In the genomic region with DNA sequence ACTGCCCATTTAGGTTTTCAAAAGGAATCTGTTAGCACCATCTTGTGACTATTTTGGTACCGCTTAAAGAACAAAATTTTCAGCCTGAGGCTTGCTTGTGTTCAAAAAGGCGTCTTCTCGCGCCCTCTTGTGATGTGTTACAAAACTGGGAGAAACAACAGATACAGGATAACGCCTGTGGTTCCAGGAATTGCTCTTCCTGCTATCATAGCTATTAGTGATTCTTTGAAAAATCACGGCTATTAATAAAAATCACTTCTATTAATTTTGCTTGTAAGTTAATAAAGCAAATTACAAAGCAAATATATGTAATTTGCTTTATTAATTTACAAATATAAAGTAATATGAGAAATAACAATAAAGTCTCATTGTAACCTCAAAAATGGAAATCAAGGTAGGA, we compare ENCODE assay signal across 8 cellular contexts.
DNase-seq lines count a peak whose midpoint lies in the region; ATAC-seq and TF ChIP-seq lines count a peak whose summit lies in the region.

No MANE protein-coding gene starts in this region.

- no peaks in the 10 kb centered on the region for H3K36me3 ChIP-seq in body of pancreas (replicated peaks in 1 of 2; ENCODE audit: insufficient read depth in 1 of 2, low read depth in 2 of 2)
- no peaks in the 10 kb centered on the region for H3K36me3 ChIP-seq in iPS DF 6.9 (ENCODE audit: control insufficient read depth, insufficient read depth, low read length)
- no peaks in the 10 kb centered on the region for H3K36me3 ChIP-seq in spleen

- ATAC-seq in HG03439 (IDR thresholded peaks at IDR 0.05; ENCODE audit: unreplicated experiment) (peak; percentile 57), body of pancreas (peak; percentile 96)

- no peaks in the 10 kb centered on the region for H3K9me3 Mint-ChIP-seq in activated CD4-positive, alpha-beta T cell treated with anti-CD3 and anti-CD28 coated beads, Interleukin-2, amount 10 ng/mL, durations not matched to agents 24 days and 14 days

- intact Hi-C loops in activated CD4-positive, alpha-beta T cell treated with anti-CD3 and anti-CD28 coated beads, Interleukin-2, amount 10 ng/mL, durations not matched to agents 24 days and 14 days (cut with micrococcal nuclease), result loop anchor here (10.0 kb wide), 1 partner anchor 271 kb away; no protein-coding TSS in a partner anchor
- intact Hi-C loops in body of pancreas (cut with DNase I) (no loop called here), spleen (cut with DNase I; ENCODE audit: low total_unique reads) (loop anchor here (5.0 kb wide), 1 partner anchor 279 kb away; no protein-coding TSS in a partner anchor)

- peaks cover 12% of the 10 kb centered on the region for H3K4me1 ChIP-seq in body of pancreas
- H3K4me1 ChIP-seq in iPS DF 6.9 (ENCODE audit: control insufficient read depth, insufficient read depth, low read length), result no peaks in the 10 kb centered on the region
- H3K4me1 ChIP-seq in spleen, result peaks cover 4 to 34% (median 13%) of the 10 kb centered on the region in 6 donors

- H3K27ac Mint-ChIP-seq in activated CD4-positive, alpha-beta T cell treated with anti-CD3 and anti-CD28 coated beads, Interleukin-2, amount 10 ng/mL, durations not matched to agents 24 days and 14 days, result no peak overlapping the region

- no peaks in the 10 kb centered on the region for H3K4me1 Mint-ChIP-seq in activated CD4-positive, alpha-beta T cell treated with anti-CD3 and anti-CD28 coated beads, Interleukin-2, amount 10 ng/mL, durations not matched to agents 24 days and 14 days

- H3K27me3 ChIP-seq in body of pancreas (no peaks in the 10 kb centered on the region), iPS DF 6.9 (ENCODE audit: control insufficient read depth, insufficient read depth, low read length) (no peaks in the 10 kb centered on the region), spleen (replicated peaks in 1 of 7) (peaks cover 0 to 9% (median 0%) of the 10 kb centered on the region in 7 donors)

- no peak overlapping the region for H3K4me3 Mint-ChIP-seq in activated CD4-positive, alpha-beta T cell treated with anti-CD3 and anti-CD28 coated beads, Interleukin-2, amount 10 ng/mL, durations not matched to agents 24 days and 14 days

- no peaks in the 10 kb centered on the region for H3K36me3 Mint-ChIP-seq in activated CD4-positive, alpha-beta T cell treated with anti-CD3 and anti-CD28 coated beads, Interleukin-2, amount 10 ng/mL, durations not matched to agents 24 days and 14 days (ENCODE audit: low read depth)

- H3K4me3 ChIP-seq in body of pancreas (no peak overlapping the region), iPS DF 6.9 (ENCODE audit: low read length) (no peak overlapping the region), spleen (no peak overlapping the region)

- H3K27ac ChIP-seq in body of pancreas (no peak overlapping the region), iPS DF 6.9 (ENCODE audit: low read length) (no peak overlapping the region), spleen (no peak overlapping the region)

- TF ChIP-seq CTCF in body of pancreas (IDR thresholded peaks at IDR 0.05) (peak; percentile 63 to 99 (median 97)), spleen (IDR thresholded peaks at IDR 0.05 in 8 of 11, conservative IDR thresholded peaks at IDR 0.05 in 3 of 11) (peak; percentile 43 to 92 (median 69))

- 0% methylated on average over 6 of the region's 6 CpGs for WGBS in body of pancreas, 2 donors
- no CpG with 5 or more reads among the region's 6 CpGs for WGBS in iPS DF 6.9 (ENCODE audit: insufficient coverage, insufficient read length)
- WGBS in spleen, 5 donors, result 1 to 6% (median 3%) methylated on average over 6 of the region's 6 CpGs

- TF ChIP-seq POLR2A in body of pancreas (IDR thresholded peaks at IDR 0.05) (no peak), spleen (IDR thresholded peaks at IDR 0.05) (no peak)

- peaks cover 17% of the 10 kb centered on the region for H3K27me3 Mint-ChIP-seq in activated CD4-positive, alpha-beta T cell treated with anti-CD3 and anti-CD28 coated beads, Interleukin-2, amount 10 ng/mL, durations not matched to agents 24 days and 14 days

- H3K9me3 ChIP-seq in body of pancreas (no peaks in the 10 kb centered on the region), iPS DF 6.9 (ENCODE audit: control insufficient read depth, insufficient read depth, low read length) (no peaks in the 10 kb centered on the region), spleen (no peaks in the 10 kb centered on the region)

- peak; percentile 68 for DNase-seq in activated CD4-positive, alpha-beta T cell treated with anti-CD3 and anti-CD28 coated beads, Interleukin-2, amount 10 ng/mL, durations not matched to agents 24 days and 14 days
- DNase-seq in activated CD4-positive, alpha-beta T cell treated with anti-CD3 and anti-CD28 coated beads, Interleukin-2, amount 50 U/mL, for 4 hours, result no peak
- peak; percentile 78 for DNase-seq in NCI-H82 (lab: John Stamatoyannopoulos, UW)
- peak; percentile 77 to 90 (median 82) for DNase-seq in body of pancreas
- DNase-seq in iPS DF 6.9 (ENCODE audit: low read depth, low spot score), result peak; percentile 41
- no peak for DNase-seq in spleen
- no peak for DNase-seq in stimulated activated CD4-positive, alpha-beta T cell treated with anti-CD3 and anti-CD28 coated beads, Interleukin-1b, Interleukin-23, amount 100 ng/mL, for 48 hours

Comparison
In these comparisons a context has a peak if more than half of its experiments do, and no peak if none do; other contexts are left out.
1. DNase-seq: peak in activated CD4-positive, alpha-beta T cell treated with anti-CD3 and anti-CD28 coated beads, Interleukin-2, amount 10 ng/mL, durations not matched to agents 24 days and 14 days (single experiment), NCI-H82 (single experiment), body of pancreas (4 of 4) and iPS DF 6.9 (single experiment); none in activated CD4-positive, alpha-beta T cell treated with anti-CD3 and anti-CD28 coated beads, Interleukin-2, amount 50 U/mL, for 4 hours (0 of 2), spleen (single experiment) and stimulated activated CD4-positive, alpha-beta T cell treated with anti-CD3 and anti-CD28 coated beads, Interleukin-1b, Interleukin-23, amount 100 ng/mL, for 48 hours (single experiment).